8 cellular contexts compared by ENCODE assay signal in the genomic region with DNA sequence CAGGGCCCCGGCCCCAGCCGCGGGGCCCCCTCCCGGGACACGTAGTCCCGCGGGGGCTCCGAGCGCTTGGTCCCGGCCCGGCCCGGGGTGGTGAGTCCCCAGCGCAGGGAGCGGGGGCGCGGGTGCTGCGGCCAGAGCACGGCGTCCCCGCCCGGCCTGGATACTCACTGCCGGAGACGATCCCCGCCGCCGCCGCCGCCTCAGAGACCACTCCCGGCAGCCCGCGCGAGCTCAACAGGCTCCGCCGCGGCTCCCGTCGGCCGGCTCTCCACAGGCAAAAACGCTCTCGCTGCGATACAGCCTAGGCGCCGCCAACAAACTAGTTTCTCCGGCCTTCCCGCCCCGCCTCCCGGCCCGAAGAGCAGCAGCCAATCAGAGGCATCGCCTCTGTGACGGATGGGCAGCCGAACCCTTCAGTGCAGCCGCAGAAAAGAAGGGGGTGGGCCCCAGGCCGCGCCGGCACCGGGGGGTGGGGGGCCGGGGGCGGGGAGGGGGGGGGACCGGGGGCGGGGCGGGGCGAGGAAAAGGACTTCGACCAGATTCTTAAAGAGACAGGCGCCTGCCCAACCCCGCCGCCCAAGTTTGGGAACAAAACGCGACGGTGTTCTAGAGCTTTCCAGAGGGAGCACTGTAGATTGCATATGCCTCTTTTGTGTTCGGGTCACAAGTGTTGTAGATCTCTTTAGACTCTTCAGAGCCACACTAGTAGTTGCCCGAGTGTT. TPM values are rescaled to one million over a fixed set of nuclear protein-coding genes. Genes with fewer than 3 reads are reported as not detected.
DNase-seq lines count a peak whose midpoint lies in the region; TF ChIP-seq lines count a peak whose summit lies in the region.

A gene with protein sequence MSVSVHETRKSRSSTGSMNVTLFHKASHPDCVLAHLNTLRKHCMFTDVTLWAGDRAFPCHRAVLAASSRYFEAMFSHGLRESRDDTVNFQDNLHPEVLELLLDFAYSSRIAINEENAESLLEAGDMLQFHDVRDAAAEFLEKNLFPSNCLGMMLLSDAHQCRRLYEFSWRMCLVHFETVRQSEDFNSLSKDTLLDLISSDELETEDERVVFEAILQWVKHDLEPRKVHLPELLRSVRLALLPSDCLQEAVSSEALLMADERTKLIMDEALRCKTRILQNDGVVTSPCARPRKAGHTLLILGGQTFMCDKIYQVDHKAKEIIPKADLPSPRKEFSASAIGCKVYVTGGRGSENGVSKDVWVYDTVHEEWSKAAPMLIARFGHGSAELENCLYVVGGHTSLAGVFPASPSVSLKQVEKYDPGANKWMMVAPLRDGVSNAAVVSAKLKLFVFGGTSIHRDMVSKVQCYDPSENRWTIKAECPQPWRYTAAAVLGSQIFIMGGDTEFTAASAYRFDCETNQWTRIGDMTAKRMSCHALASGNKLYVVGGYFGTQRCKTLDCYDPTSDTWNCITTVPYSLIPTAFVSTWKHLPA (minus strand): TSS at position 328 of the 722 bp plus-strand sequence. CDS start 25,115 bp downstream, outside the sequence.

- no peak within 1 kb of the TSS for H2BK15ac ChIP-seq in H9 (ENCODE audit: low read depth, low read length)

- H3K27me3 Mint-ChIP-seq in H9 (ENCODE audit: low read depth) (peaks cover 16% of the 10 kb centered on the region), neural crest cell (ENCODE audit: low read depth) (no peaks in the 10 kb centered on the region)

- H3K9me3 Mint-ChIP-seq in H9 (peaks cover 0 to 4% of the 10 kb centered on the region in 2 experiments; a peak in 3 of 5 replicates), neural crest cell (no peaks in the 10 kb centered on the region)

- peak within 1 kb of the TSS; percentile 70 for H3K9ac ChIP-seq in H9 (ENCODE audit: extremely low read depth, insufficient read length, low read length)

- no peaks in the 10 kb centered on the region for H4K20me1 ChIP-seq in H9 (ENCODE audit: control insufficient read depth, insufficient read depth, insufficient read length)

- no peak for TF ChIP-seq EP300 in stomach (IDR thresholded peaks at IDR 0.05)

- peaks cover 22% of the 10 kb centered on the region; the same call in 1 of the 2 replicates for H3K79me2 ChIP-seq in H9 (ENCODE audit: insufficient read depth, low read length)

- H3K4me2 ChIP-seq in H9 (ENCODE audit: insufficient read depth, insufficient read length, low read length) = peak within 1 kb of the TSS; percentile 85

- H2AFZ ChIP-seq in H9 (ENCODE audit: low read length) = peak within 1 kb of the TSS; percentile 90

- H2BK120ac ChIP-seq in H9 (ENCODE audit: low read depth, low read length, poor library complexity, severe bottlenecking) = no peak within 1 kb of the TSS

- H3K4ac ChIP-seq in H9 (ENCODE audit: low read depth, low read length) = no peak within 1 kb of the TSS

- H3K56ac ChIP-seq in H9 (ENCODE audit: insufficient read length, low read depth, low read length) = no peak within 1 kb of the TSS

- H3K14ac ChIP-seq in H9 (ENCODE audit: insufficient read depth, low read length) = peak within 1 kb of the TSS; percentile 59

- no peaks in the 10 kb centered on the region for H3K9me3 ChIP-seq in H9 (ENCODE audit: control insufficient read depth, low read depth, low read length)
- no peaks in the 10 kb centered on the region for H3K9me3 ChIP-seq in stomach

- no peaks in the 10 kb centered on the region for H3K27me3 ChIP-seq in H9 (ENCODE audit: insufficient read depth, low read length)
- no peaks in the 10 kb centered on the region for H3K27me3 ChIP-seq in stomach

- H3T11ph ChIP-seq in H9 (ENCODE audit: low read length) = no peak within 1 kb of the TSS

- H3K4me3 Mint-ChIP-seq in H9 (peak within 1 kb of the TSS; percentile 88 to 96), neural crest cell (peak within 1 kb of the TSS; percentile 98)

- peak within 1 kb of the TSS; percentile 81 to 84 for H3K4me3 ChIP-seq in foreskin fibroblast (ENCODE audit: low read depth in 1 of 2, low read length in 2 of 2)
- H3K4me3 ChIP-seq in stomach = peak within 1 kb of the TSS; percentile 88 to 95 (median 92)

- H2BK5ac ChIP-seq in H9 (ENCODE audit: insufficient read length, low read length) = no peak within 1 kb of the TSS

- no peak within 1 kb of the TSS for H2BK20ac ChIP-seq in H9 (ENCODE audit: low read depth, low read length, poor library complexity, severe bottlenecking)

- no peak within 1 kb of the TSS for H3K18ac ChIP-seq in H9 (ENCODE audit: insufficient read length, low read depth, low read length)

- H4K5ac ChIP-seq in H9 (ENCODE audit: insufficient read length, low read depth, low read length) = no peak within 1 kb of the TSS

- no peak within 1 kb of the TSS for H4K8ac ChIP-seq in H9 (replicated peaks; ENCODE audit: insufficient read length, low read depth, low read length)

- H3K79me1 ChIP-seq in H9 (ENCODE audit: insufficient read depth, low read depth, low read length, poor library complexity, severe bottlenecking) = peaks cover 5% of the 10 kb centered on the region

- intact Hi-C loops in stomach (cut with DNase I; ENCODE audit: low total_unique reads) = no loop called here

- no peak within 1 kb of the TSS for H3K27ac ChIP-seq in H9 (ENCODE audit: insufficient read length, low read depth, low read length)
- H3K27ac ChIP-seq in stomach = peak within 1 kb of the TSS; percentile 90 to 98 (median 92)

- H2AK5ac ChIP-seq in H9 (ENCODE audit: insufficient read length, low read length) = no peak within 1 kb of the TSS

- TF ChIP-seq CTCF in H9 (conservative IDR thresholded peaks at IDR 0.05) (no peak), foreskin fibroblast (IDR thresholded peaks at IDR 0.05; ENCODE audit: low read depth, low read length) (no peak), neural crest cell (conservative IDR thresholded peaks at IDR 0.05) (no peak), stomach (IDR thresholded peaks at IDR 0.05) (no peak)

- H3K4me1 ChIP-seq in H9 (ENCODE audit: insufficient read depth, low read length) (no peaks in the 10 kb centered on the region; the same call in 1 of the 2 replicates), stomach (peaks cover 26 to 38% (median 36%) of the 10 kb centered on the region in 4 donors)

- no peak within 1 kb of the TSS for H4K91ac ChIP-seq in H9 (ENCODE audit: insufficient read length, low read depth, low read length)

- H3K23ac ChIP-seq in H9 (ENCODE audit: insufficient read length, low read depth, low read length) = no peak within 1 kb of the TSS

- TF ChIP-seq POLR2A in Raji (IDR thresholded peaks at IDR 0.05; ENCODE audit: insufficient read depth, low read depth, low read length) (peak; percentile 78), stomach (IDR thresholded peaks at IDR 0.05) (peak in 1 of 4 donors; percentile 65)

- H3K4me1 Mint-ChIP-seq in H9 = peaks cover 28 to 38% of the 10 kb centered on the region in 2 experiments
- H3K4me1 Mint-ChIP-seq in neural crest cell = peaks cover 41% of the 10 kb centered on the region

- H3K27ac Mint-ChIP-seq in H9 = peak within 1 kb of the TSS in 2 of 3 experiments; percentile 85 to 91; a peak in 6 of 7 replicates
- peak within 1 kb of the TSS; percentile 97 for H3K27ac Mint-ChIP-seq in neural crest cell (ENCODE audit: unreplicated experiment)

- DNase-seq in ELR (ENCODE audit: low read depth) = peak; percentile 94
- peak; percentile 96 for DNase-seq in H9
- DNase-seq in M059J (ENCODE audit: low read depth) = peak; percentile 92
- peak; percentile 83 for DNase-seq in activated gamma-delta T cell (lab: John Stamatoyannopoulos, UW)
- peak; percentile 92 to 98 for DNase-seq in foreskin fibroblast
- DNase-seq in neural crest cell (ENCODE audit: low read depth, low spot score) = peak; percentile 77
- peak; percentile 95 for DNase-seq in stomach

- H3K23me2 ChIP-seq in H9 (ENCODE audit: insufficient read length, low read depth, low read length, poor library complexity, severe bottlenecking) = peaks cover 8% of the 10 kb centered on the region

- H3K36me3 Mint-ChIP-seq in H9 (ENCODE audit: insufficient read depth in 1 of 3, low read depth in 3 of 3) (peaks cover 5 to 7% (median 6%) of the 10 kb centered on the region in 3 experiments), neural crest cell (ENCODE audit: low read depth) (peaks cover 2% of the 10 kb centered on the region)

- H2BK12ac ChIP-seq in H9 (ENCODE audit: insufficient read length, low read depth, low read length) = no peak within 1 kb of the TSS

- no peaks in the 10 kb centered on the region for H3K36me3 ChIP-seq in stomach

- no CpG with 5 or more reads among the region's 71 CpGs for WGBS in H9 (ENCODE audit: extremely low coverage, insufficient read length, low lambda C conversion rate)
- WGBS in stomach, 5 donors = 0 to 1% (median 0%) methylated on average over 13 to 71 of the region's 71 CpGs

RNA-seq across cellular contexts. Expression of the gene that starts here (rescaled TPM):
- total RNA-seq in H9 (2021) = 18.2 and 18.4 TPM in 2 replicates
- 4.1 and 5.3 TPM in 2 replicates for total RNA-seq in M059J (2014; rRNA removed; shearing (Covaris generic))
- 17.9 and 19.3 TPM in 2 replicates for total RNA-seq in neural crest cell
- 10 to 100 TPM in 1 of 5 donors, 1 to 10 TPM in 4; 1.2 to 36.2 (median 6.4) TPM for total RNA-seq in stomach
- polyA plus RNA-seq in stomach = 1 to 10 TPM; 4.3 to 6.4 (median 5.2) TPM
